In the genomic region with DNA sequence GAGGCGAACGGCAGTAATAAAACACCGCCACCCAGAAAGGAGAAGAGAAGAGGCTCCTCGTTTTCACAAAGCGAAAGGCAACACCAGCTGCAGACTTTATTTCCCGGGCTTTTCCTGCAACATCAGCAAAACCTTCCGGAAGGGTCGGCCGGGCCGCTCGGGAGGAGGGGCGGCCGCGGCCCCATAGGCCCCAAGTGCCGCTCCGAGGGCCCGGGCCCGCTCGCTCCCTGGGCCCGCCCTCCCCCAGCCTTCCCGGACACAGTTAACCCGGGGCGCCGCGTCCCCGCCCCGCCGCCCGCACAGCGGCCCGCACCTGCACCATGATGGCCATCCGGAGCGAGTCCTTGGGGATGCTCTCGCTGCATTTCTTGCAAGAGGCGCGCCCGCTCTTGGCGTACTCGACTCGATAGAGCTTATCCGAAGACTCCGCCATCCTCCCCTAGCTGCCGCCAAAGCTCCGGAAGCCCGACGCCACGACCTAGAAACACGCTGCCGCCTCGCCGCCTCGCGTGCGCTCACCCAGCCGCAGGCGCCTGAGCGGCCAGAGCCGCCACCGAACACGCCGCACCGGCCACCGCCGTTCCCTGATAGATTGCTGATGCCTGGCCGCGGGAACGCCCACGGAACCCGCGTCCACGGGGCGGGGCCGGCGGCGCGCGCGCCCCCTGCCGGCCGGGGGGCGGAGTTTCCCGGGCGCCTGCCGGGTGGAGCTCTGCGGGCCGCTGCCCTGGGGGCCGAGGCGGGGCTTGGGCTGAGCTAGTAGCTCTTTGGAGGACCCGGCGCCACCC, we compare ENCODE assay signal across 8 cellular contexts. TPM values are rescaled to one million over a fixed set of nuclear protein-coding genes. Genes with fewer than 3 reads are reported as not detected.
DNase-seq lines count a peak whose midpoint lies in the region; ATAC-seq and TF ChIP-seq lines count a peak whose summit lies in the region.

A gene (minus strand): TSS at position 597 of the 788 bp plus-strand sequence. CDS start 164 bp downstream, at position 433.

- no peak within 1 kb of the TSS for H3K18ac ChIP-seq in IMR-90 (ENCODE audit: low read depth, low read length)

- no peak within 1 kb of the TSS for H2BK15ac ChIP-seq in IMR-90 (ENCODE audit: low read depth, low read length)

- H4K8ac ChIP-seq in IMR-90 (ENCODE audit: low read depth in 2 of 2, low read length in 2 of 2): peak within 1 kb of the TSS; percentile 72 to 88

- intact Hi-C loops in IMR-90 (cut with micrococcal nuclease): no loop called here

- no peak within 1 kb of the TSS for H2AK5ac ChIP-seq in IMR-90 (ENCODE audit: low read depth, low read length)

- CTCF ChIA-PET in IMR-90 (lab: Yijun Ruan, JAX): interaction anchor here (0.6 to 1.0 kb wide), 5 partner anchors 8 to 925 kb away, joined by 3 read pairs; no protein-coding TSS in a partner anchor

- peak within 1 kb of the TSS; percentile 97 for H2AFZ ChIP-seq in IMR-90 (replicated peaks; ENCODE audit: low read length, poor library complexity)

- TF ChIP-seq RAD21 in IMR-90 (IDR thresholded peaks at IDR 0.05; ENCODE audit: low read length): no peak

- H3K4ac ChIP-seq in IMR-90 (ENCODE audit: low read depth, low read length): peak within 1 kb of the TSS; percentile 75

- H3K9me1 ChIP-seq in IMR-90 (ENCODE audit: insufficient read depth, low read length): peaks cover 26% of the 10 kb centered on the region

- H3K4me3 ChIP-seq in IMR-90 (ENCODE audit: insufficient read depth, low read depth, low read length) (peak within 1 kb of the TSS; percentile 59), epithelial cell of esophagus (ENCODE audit: low read length) (peak within 1 kb of the TSS; percentile 77)

- H3K4me2 ChIP-seq in IMR-90 (ENCODE audit: low read depth, low read length): peak within 1 kb of the TSS; percentile 91

- H3K36me3 ChIP-seq in IMR-90 (ENCODE audit: control insufficient read depth, insufficient read depth, low read length): peaks cover under 1% of the 10 kb centered on the region; the same call in 1 of the 2 replicates

- no peak within 1 kb of the TSS for H2BK20ac ChIP-seq in IMR-90 (ENCODE audit: low read depth, low read length)

- peaks cover 21% of the 10 kb centered on the region for H3K4me1 ChIP-seq in IMR-90 (ENCODE audit: control insufficient read depth, insufficient read depth, low read length)

- H4K20me1 ChIP-seq in IMR-90 (ENCODE audit: insufficient read depth, low read length): peaks cover 27% of the 10 kb centered on the region

- peak within 1 kb of the TSS; percentile 81 for H3K56ac ChIP-seq in IMR-90 (ENCODE audit: extremely low read depth, insufficient read depth, low read length)

- TF ChIP-seq CTCF in IMR-90 (conservative IDR thresholded peaks at IDR 0.05; ENCODE audit: low read depth, low read length): peak; percentile 91
- TF ChIP-seq CTCF in epithelial cell of esophagus (IDR thresholded peaks at IDR 0.05; ENCODE audit: insufficient read depth, low read depth, low read length, missing control alignments): peak; percentile 16

- no peaks in the 10 kb centered on the region for H3K9me3 ChIP-seq in IMR-90 (ENCODE audit: control insufficient read depth, insufficient read depth, low read length)

- ATAC-seq in GM21528 (IDR thresholded peaks at IDR 0.05; ENCODE audit: low FRiP score, unreplicated experiment): peak; percentile 74
- peak; percentile 91 for ATAC-seq in IMR-90 (ENCODE audit: low read depth)

- H3K23ac ChIP-seq in IMR-90 (ENCODE audit: low read depth, low read length): peak within 1 kb of the TSS; percentile 21; the same call in 1 of the 2 replicates

- no TSS peak for BruUV-seq in IMR-90 (replicated peaks; lab: Mats Ljungman, UMichigan)

- TF ChIP-seq POLR2A in IMR-90 (IDR thresholded peaks at IDR 0.05; ENCODE audit: low read depth, low read length): peak; percentile 50; the same call in 1 of the 2 replicates

- in situ Hi-C loops in IMR-90 (cut with MboI; ENCODE audit: low sequenced_read_pairs): no loop called here

- H3K14ac ChIP-seq in IMR-90 (replicated peaks; ENCODE audit: low read depth, low read length): 0 out of 2 replicates have a peak within 1 kb of the TSS, but pooled peaks have one; percentile 25

- peak within 1 kb of the TSS; percentile 61 for H3K27ac ChIP-seq in IMR-90 (ENCODE audit: insufficient read depth, low read length)

- H4K91ac ChIP-seq in IMR-90 (ENCODE audit: insufficient read depth, low read depth, low read length): peak within 1 kb of the TSS; percentile 27

- H3K9ac ChIP-seq in IMR-90 (ENCODE audit: low read depth, low read length): peak within 1 kb of the TSS; percentile 63

- no peak within 1 kb of the TSS for H4K5ac ChIP-seq in IMR-90 (ENCODE audit: low read depth, low read length)

- DNase-seq in DMS153 treated with DMSO at 0.1 percent for 48 hours (lab: John Stamatoyannopoulos, UW; ENCODE audit: unreplicated experiment) (peak; percentile 85), IMR-90 (peak; percentile 65), OCI-M1 (lab: John Stamatoyannopoulos, UW) (peak; percentile 97), activated T-cell treated with anti-CD3 and anti-CD28 coated beads for 24 hours (ENCODE audit: low read depth) (peak; percentile 86), epithelial cell of esophagus (ENCODE audit: low read depth) (peak; percentile 83), mucosa of gallbladder (ENCODE audit: low spot score) (peak; percentile 84)
- DNase-seq in stimulated activated CD8-positive, alpha-beta memory T cell treated with anti-CD3 and anti-CD28 coated beads, Interleukin-4, amount 100 ng/mL, for 4 hours (ENCODE audit: low read depth in 2 of 2, low spot score in 1 of 2): peak; percentile 62 to 75

- H2AK9ac ChIP-seq in IMR-90 (replicated peaks; ENCODE audit: low read depth, low read length, poor library complexity): peak within 1 kb of the TSS; percentile 47

- H2BK5ac ChIP-seq in IMR-90 (ENCODE audit: low read depth, low read length, poor library complexity, severe bottlenecking): peak within 1 kb of the TSS; percentile 15

- WGBS in IMR-90 (ENCODE audit: extremely low coverage in 2 of 2, insufficient read length in 1 of 2), 2 experiments: 0% methylated on average over 41 of the region's 90 CpGs; no CpG with 5 or more reads in 1 of the 2 experiments

- H3K79me1 ChIP-seq in IMR-90 (ENCODE audit: low read depth in 1 of 2, low read length in 2 of 2): peaks cover 27 to 39% of the 10 kb centered on the region in 2 experiments

- dilution Hi-C loops in IMR-90 (cut with HindIII; ENCODE audit: low sequenced_read_pairs, unreplicated experiment): no loop called here

- POLR2A ChIA-PET in IMR-90 (lab: Charles Lee; ENCODE audit: unreplicated experiment): interaction anchor here (0.5 to 0.6 kb wide), 2 partner anchors 12 to 1545 kb away, joined by 3 read pairs; no protein-coding TSS in a partner anchor

- H3K27me3 ChIP-seq in IMR-90 (ENCODE audit: control insufficient read depth, insufficient read depth, low read length): 0 out of 2 replicates have a peak, but pooled peaks cover 2% of the 10 kb centered on the region

- no peak within 1 kb of the TSS for H2BK120ac ChIP-seq in IMR-90 (ENCODE audit: low read depth, low read length)

TF ChIP-seq in IMR-90, 13 proteins besides CTCF, POLR2A, EP300 and RAD21:
- peak; percentile 92 for TF ChIP-seq MXI1 (IDR thresholded peaks at IDR 0.05; ENCODE audit: borderline replicate concordance, low read depth, low read length)
- peak; percentile 91 for TF ChIP-seq BHLHE40 (IDR thresholded peaks at IDR 0.05; ENCODE audit: low read depth, low read length)
- TF ChIP-seq, protein P1, sequence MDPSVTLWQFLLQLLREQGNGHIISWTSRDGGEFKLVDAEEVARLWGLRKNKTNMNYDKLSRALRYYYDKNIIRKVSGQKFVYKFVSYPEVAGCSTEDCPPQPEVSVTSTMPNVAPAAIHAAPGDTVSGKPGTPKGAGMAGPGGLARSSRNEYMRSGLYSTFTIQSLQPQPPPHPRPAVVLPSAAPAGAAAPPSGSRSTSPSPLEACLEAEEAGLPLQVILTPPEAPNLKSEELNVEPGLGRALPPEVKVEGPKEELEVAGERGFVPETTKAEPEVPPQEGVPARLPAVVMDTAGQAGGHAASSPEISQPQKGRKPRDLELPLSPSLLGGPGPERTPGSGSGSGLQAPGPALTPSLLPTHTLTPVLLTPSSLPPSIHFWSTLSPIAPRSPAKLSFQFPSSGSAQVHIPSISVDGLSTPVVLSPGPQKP (IDR thresholded peaks at IDR 0.05; ENCODE audit: borderline replicate concordance, low read depth, low read length): no peak
- peak; percentile 96 for TF ChIP-seq MAFK (IDR thresholded peaks at IDR 0.05; ENCODE audit: low read depth, low read length)
- peak; percentile 10; the same call in 1 of the 2 replicates for TF ChIP-seq SMC3 (IDR thresholded peaks at IDR 0.05; ENCODE audit: low read depth, low read length)
- no peak for TF ChIP-seq CHD1 (IDR thresholded peaks at IDR 0.05; ENCODE audit: low read depth, low read length)
- TF ChIP-seq MAZ (IDR thresholded peaks at IDR 0.05; ENCODE audit: borderline replicate concordance, low read depth, low read length): peak; percentile 94
- TF ChIP-seq, protein P2, sequence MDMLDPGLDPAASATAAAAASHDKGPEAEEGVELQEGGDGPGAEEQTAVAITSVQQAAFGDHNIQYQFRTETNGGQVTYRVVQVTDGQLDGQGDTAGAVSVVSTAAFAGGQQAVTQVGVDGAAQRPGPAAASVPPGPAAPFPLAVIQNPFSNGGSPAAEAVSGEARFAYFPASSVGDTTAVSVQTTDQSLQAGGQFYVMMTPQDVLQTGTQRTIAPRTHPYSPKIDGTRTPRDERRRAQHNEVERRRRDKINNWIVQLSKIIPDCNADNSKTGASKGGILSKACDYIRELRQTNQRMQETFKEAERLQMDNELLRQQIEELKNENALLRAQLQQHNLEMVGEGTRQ (IDR thresholded peaks at IDR 0.05; ENCODE audit: low read depth, low read length): no peak

RNA-seq across cellular contexts. Expression of the gene that starts here (rescaled TPM):
- total RNA-seq in IMR-90 (2012; rRNA removed) (96.7 and 105 TPM in 2 replicates), mucosa of gallbladder (68.0 TPM)
- polyA plus RNA-seq in IMR-90 (2012; rRNA removed): 83.8 and 86.5 TPM in 2 replicates
- polyA plus RNA-seq in IMR-90 (2012; cell fraction: cytosol; rRNA removed): 213 and 231 TPM in 2 replicates
- polyA plus RNA-seq in IMR-90 (2012; cell fraction: nucleus; rRNA removed; ENCODE audit: low replicate concordance): 68.6 and 114 TPM in 2 replicates

Comparison
In these comparisons a context has a peak if more than half of its experiments do, and no peak if none do; other contexts are left out.
1. Peak in every context shown above with its lines: DNase-seq, ATAC-seq, H3K4me3 ChIP-seq and H3K27ac ChIP-seq.